ENCODE assay signal across 14 cellular contexts in the genomic region with DNA sequence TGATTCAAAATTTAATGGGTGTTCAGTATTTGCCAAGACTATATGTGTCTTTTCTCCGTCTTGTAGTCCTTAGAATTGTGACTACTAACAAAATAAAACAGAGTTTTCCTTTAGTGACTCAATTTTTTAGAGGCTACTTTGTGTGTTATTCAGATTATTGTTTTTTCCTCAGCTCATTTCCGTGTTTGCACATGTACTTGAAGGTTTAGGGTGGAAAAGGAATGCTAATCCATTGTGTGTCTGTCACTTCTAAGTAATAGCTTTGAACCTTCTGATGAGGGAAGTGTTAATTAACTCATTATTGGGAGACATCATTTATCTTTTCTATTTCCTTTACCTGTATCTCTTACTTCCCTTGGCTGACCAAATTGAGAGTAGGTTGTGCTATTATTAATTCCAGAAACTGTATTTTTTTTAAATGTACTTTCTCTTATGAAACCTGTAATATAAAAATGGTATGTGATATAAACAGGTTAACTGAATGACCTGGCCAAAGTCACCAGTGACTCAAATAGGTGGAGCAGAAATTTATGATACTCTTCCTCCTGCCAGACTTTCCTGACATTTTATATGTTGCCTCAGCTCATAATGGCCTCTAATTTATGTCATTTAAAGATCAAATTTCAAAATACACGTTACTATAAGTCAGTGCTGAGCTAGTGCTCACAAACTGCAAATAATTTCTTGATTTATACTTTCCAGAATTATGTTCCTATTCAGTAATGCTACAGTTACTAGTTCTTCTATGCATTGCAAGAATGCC.
A peak's percentile ranks its signal among the peaks of the same experiment; 100 is the strongest.
DNase-seq lines count a peak whose midpoint lies in the region; ATAC-seq and TF ChIP-seq lines count a peak whose summit lies in the region.
"Had no signal": no experiment of that assay in that cellular context is flagged by ENCODE, and none has a peak within 500 bp of the region (broad histone marks: within the 10 kb centered on the region; RNA-seq: fewer than 3 reads in every experiment).

No MANE protein-coding gene starts in this region.

- H3K9me3 Mint-ChIP-seq in activated T-cell treated with anti-CD3 and anti-CD28 coated beads, Interleukin-2, amount 50 U/mL, for 4 hours: peaks cover 5% of the 10 kb centered on the region

- no peaks in the 10 kb centered on the region for H3K27me3 Mint-ChIP-seq in activated T-cell treated with anti-CD3 and anti-CD28 coated beads, Interleukin-2, amount 50 U/mL, for 4 hours (ENCODE audit: low read depth)
- H3K27me3 Mint-ChIP-seq: CD4-positive, alpha-beta memory T cell; naive B cell had no signal

- no peaks in the 10 kb centered on the region for H3K4me1 Mint-ChIP-seq in activated T-cell treated with anti-CD3 and anti-CD28 coated beads, Interleukin-2, amount 50 U/mL, for 4 hours (ENCODE audit: low read depth)
- H3K4me1 Mint-ChIP-seq: naive B cell had no signal

- H3K9me3 ChIP-seq in PC-9 (ENCODE audit: insufficient read depth, low read depth) (no peaks in the 10 kb centered on the region), hepatocyte (ENCODE audit: low read depth) (no peaks in the 10 kb centered on the region), smooth muscle cell (replicated peaks; ENCODE audit: low read depth) (no peaks in the 10 kb centered on the region)

- TF ChIP-seq CTCF in PC-9 (conservative IDR thresholded peaks at IDR 0.05) (no peak), hepatocyte (IDR thresholded peaks at IDR 0.05; ENCODE audit: poor library complexity) (no peak), smooth muscle cell (IDR thresholded peaks at IDR 0.05; ENCODE audit: borderline replicate concordance, insufficient read depth, poor library complexity, severe bottlenecking) (no peak)

- H3K9ac ChIP-seq in smooth muscle cell (ENCODE audit: low read depth): peak overlapping the region; percentile 1

- CTCF ChIA-PET in PC-9 (lab: Charles Lee): interaction anchor here (0.9 kb wide), 1 partner anchor 36 kb away, joined by 3 read pairs; no protein-coding TSS in a partner anchor

- H3K9me2 ChIP-seq in PC-9 (ENCODE audit: insufficient read depth) (no peaks in the 10 kb centered on the region), hepatocyte (replicated peaks; ENCODE audit: insufficient read depth) (no peaks in the 10 kb centered on the region)

- WGBS in hepatocyte (ENCODE audit: low lambda C conversion rate, missing lambda C conversion rate): 51% methylated on average over 3 of the region's 3 CpGs
- WGBS in smooth muscle cell (ENCODE audit: low lambda C conversion rate): 78% methylated on average over 3 of the region's 3 CpGs

- ATAC-seq in activated T-cell treated with anti-CD3 and anti-CD28 coated beads, Interleukin-2, amount 50 U/mL, for 4 hours: no peak

- H3K36me3 Mint-ChIP-seq in activated T-cell treated with anti-CD3 and anti-CD28 coated beads, Interleukin-2, amount 50 U/mL, for 4 hours (ENCODE audit: insufficient read depth): peaks cover 4% of the 10 kb centered on the region

- H3K27me3 ChIP-seq in PC-9 (ENCODE audit: insufficient read depth, low read depth) (no peaks in the 10 kb centered on the region), hepatocyte (no peaks in the 10 kb centered on the region), smooth muscle cell (ENCODE audit: low read depth) (no peaks in the 10 kb centered on the region)

- no TSS peak for BruUV-seq in PC-9 (replicated peaks; lab: Mats Ljungman, UMichigan)

- no peaks in the 10 kb centered on the region for H4K20me1 ChIP-seq in PC-9 (ENCODE audit: insufficient read depth)
- H4K20me1 ChIP-seq in hepatocyte (ENCODE audit: insufficient read depth, poor library complexity, severe bottlenecking): no peaks in the 10 kb centered on the region
- peaks cover 68% of the 10 kb centered on the region for H4K20me1 ChIP-seq in smooth muscle cell (ENCODE audit: low read depth)

- H3K4me1 ChIP-seq in PC-9 (replicated peaks; ENCODE audit: insufficient read depth) (peaks cover 37% of the 10 kb centered on the region), hepatocyte (ENCODE audit: insufficient read depth) (peaks cover 25% of the 10 kb centered on the region), smooth muscle cell (ENCODE audit: low read depth) (no peaks in the 10 kb centered on the region)

- H3F3A ChIP-seq in PC-9 (ENCODE audit: insufficient read depth, low read depth) (peaks cover 33% of the 10 kb centered on the region), smooth muscle cell (ENCODE audit: low read depth) (no peaks in the 10 kb centered on the region)

- H3K27ac ChIP-seq in PC-9 (peak overlapping the region; percentile 94), hepatocyte (peak overlapping the region; percentile 52), smooth muscle cell (ENCODE audit: low read depth) (peak overlapping the region; percentile 59)
- H3K27ac ChIP-seq: 22Rv1, coronary artery, skin epidermis had no signal

- H3K79me2 ChIP-seq in PC-9 (ENCODE audit: low read depth) (no peaks in the 10 kb centered on the region), hepatocyte (no peaks in the 10 kb centered on the region), smooth muscle cell (ENCODE audit: low read depth) (peaks cover 53% of the 10 kb centered on the region)

- H3K36me3 ChIP-seq in PC-9 (ENCODE audit: low read depth): no peaks in the 10 kb centered on the region
- H3K36me3 ChIP-seq in hepatocyte (replicated peaks; ENCODE audit: insufficient read depth, low read depth): no peaks in the 10 kb centered on the region
- no peaks in the 10 kb centered on the region for H3K36me3 ChIP-seq in smooth muscle cell (ENCODE audit: low read depth)

- intact Hi-C loops in PC-9 (cut with micrococcal nuclease; ENCODE audit: unreplicated experiment): loop anchor here (1.0 to 2.0 kb wide), 3 partner anchors 20 to 64 kb away; no protein-coding TSS in a partner anchor

- POLR2A ChIA-PET in PC-9 (lab: Charles Lee; ENCODE audit: unreplicated experiment): interaction anchor here (0.6 to 0.9 kb wide), 6 partner anchors 9 to 111 kb away, joined by 3 to 14 read pairs (median 6); no protein-coding TSS in a partner anchor

- H2AFZ ChIP-seq in PC-9 (no peak overlapping the region), hepatocyte (no peak overlapping the region), smooth muscle cell (ENCODE audit: low read depth) (no peak overlapping the region)

- DNase-seq in DMS 273 (lab: John Stamatoyannopoulos, UW; ENCODE audit: unreplicated experiment) (peak; percentile 7), DMS 273 treated with DMSO at 0.1 percent for 48 hours (lab: John Stamatoyannopoulos, UW) (no peak), PC-9 (peak in 1 of 2 experiments; percentile 82), hepatocyte (ENCODE audit: low spot score) (no peak), smooth muscle cell (lab: John Stamatoyannopoulos, UW; ENCODE audit: unreplicated experiment) (no peak), NK-92 (lab: John Stamatoyannopoulos, UW; ENCODE audit: unreplicated experiment) (no peak)
- no peak for DNase-seq in activated naive CD4-positive, alpha-beta T cell treated with Interleukin-2 at 50 U/mL for 16 hours
- DNase-seq in activated T-cell treated with anti-CD3 and anti-CD28 coated beads, Interleukin-2, amount 50 U/mL, for 4 hours: no peak
- DNase-seq: CD4-positive, alpha-beta memory T cell; naive B cell; NCI-H226 had no signal

- H3K4me3 ChIP-seq in PC-9 (peak overlapping the region; percentile 25; the same call in 1 of the 2 replicates), hepatocyte (no peak overlapping the region), smooth muscle cell (no peak overlapping the region)
- H3K4me3 ChIP-seq: coronary artery, skin epidermis had no signal

- no peak overlapping the region for H3K4me3 Mint-ChIP-seq in activated T-cell treated with anti-CD3 and anti-CD28 coated beads, Interleukin-2, amount 50 U/mL, for 4 hours
- H3K4me3 Mint-ChIP-seq: CD4-positive, alpha-beta memory T cell; naive B cell had no signal

- H3K4me2 ChIP-seq in PC-9 (peak overlapping the region; percentile 63), hepatocyte (peak overlapping the region; percentile 9), smooth muscle cell (peak overlapping the region; percentile 8)

Comparison
In these comparisons a context has a peak if more than half of its experiments do, and no peak if none do; other contexts are left out.
1. H3K4me2 ChIP-seq: peak in every context shown above with its lines; median percentile 63 in PC-9; 9 in hepatocyte; 8 in smooth muscle cell.